ENCODE assay signal across 8 cellular contexts in genomic region chr17:40559954-40560591, GRCh38. TPM values are rescaled to one million over a fixed set of nuclear protein-coding genes. Genes with fewer than 3 reads are reported as not detected.
DNase-seq lines count a peak whose midpoint lies in the region; ATAC-seq and TF ChIP-seq lines count a peak whose summit lies in the region.

No MANE protein-coding gene starts in this region.

- no peak overlapping the region for H3K9ac ChIP-seq in SU-DHL-6 (ENCODE audit: low read length)

- peaks cover 32 to 39% (median 34%) of the 10 kb centered on the region in 4 donors for H3K4me1 ChIP-seq in upper lobe of left lung

- H3K9me3 ChIP-seq in SU-DHL-6 (ENCODE audit: insufficient read depth, low read length) = no peaks in the 10 kb centered on the region
- no peaks in the 10 kb centered on the region for H3K9me3 ChIP-seq in upper lobe of left lung

- TF ChIP-seq CTCF in 22Rv1 (IDR thresholded peaks at IDR 0.05) (peak; percentile 95), SU-DHL-6 (IDR thresholded peaks at IDR 0.05; ENCODE audit: insufficient read depth, low read length, poor library complexity, severe bottlenecking) (peak; percentile 92), upper lobe of left lung (IDR thresholded peaks at IDR 0.05) (peak; percentile 93 to 98 (median 97))

- H4K20me1 ChIP-seq in SU-DHL-6 (ENCODE audit: low read depth, low read length) = no peaks in the 10 kb centered on the region

- DNase-seq in NCI-H1417 (lab: John Stamatoyannopoulos, UW) (peak; percentile 82 to 94 (median 91)), cardiac septum (ENCODE audit: low spot score) (peak; percentile 93), pons (ENCODE audit: low spot score) (peak; percentile 80), upper lobe of left lung (peak; percentile 86 to 93)

- no peaks in the 10 kb centered on the region for H3K9me2 ChIP-seq in SU-DHL-6 (replicated peaks; ENCODE audit: insufficient read depth, low read length)

- WGBS in adipose tissue, 3 donors = 14 to 22% (median 16%) methylated on average over 13 of the region's 13 CpGs
- 18 to 24% methylated on average over 7 to 13 of the region's 13 CpGs for WGBS in upper lobe of left lung, 2 donors

- peak overlapping the region; percentile 36 for H3K4me2 ChIP-seq in SU-DHL-6 (ENCODE audit: low read depth, low read length, poor library complexity, severe bottlenecking)

- H3F3A ChIP-seq in SU-DHL-6 (ENCODE audit: insufficient read depth) = peaks cover 4% of the 10 kb centered on the region; the same call in 1 of the 2 replicates

- peak in 1 of 4 donors; percentile 5 for TF ChIP-seq EP300 in upper lobe of left lung (IDR thresholded peaks at IDR 0.05)

- H3K27me3 ChIP-seq in SU-DHL-6 (ENCODE audit: low read length) (no peaks in the 10 kb centered on the region), upper lobe of left lung (no peaks in the 10 kb centered on the region)

- H2AFZ ChIP-seq in SU-DHL-6 (ENCODE audit: low read depth, low read length, severe bottlenecking) = peak overlapping the region; percentile 12

- TF ChIP-seq POLR2A in upper lobe of left lung (IDR thresholded peaks at IDR 0.05) = no peak

- no peak overlapping the region for H3K4me3 ChIP-seq in SU-DHL-6 (ENCODE audit: insufficient read depth, low read length, poor library complexity, severe bottlenecking)
- H3K4me3 ChIP-seq in upper lobe of left lung = peak overlapping the region in 2 of 4 donors; percentile 25 to 27

- ATAC-seq in GM18502 (IDR thresholded peaks at IDR 0.05; ENCODE audit: poor library complexity, unreplicated experiment) (peak; percentile 27), upper lobe of left lung (ENCODE audit: low FRiP score in 2 of 2) (peak; percentile 89 to 95)

- H3K36me3 ChIP-seq in SU-DHL-6 (ENCODE audit: low read length) = no peaks in the 10 kb centered on the region
- H3K36me3 ChIP-seq in upper lobe of left lung = no peaks in the 10 kb centered on the region

- H3K79me2 ChIP-seq in SU-DHL-6 (ENCODE audit: insufficient read depth, low read length) = no peaks in the 10 kb centered on the region

- intact Hi-C loops in cardiac septum (cut with DNase I) = loop anchor here (2.0 to 5.0 kb wide), 3 partner anchors 117 to 197 kb away; partner anchors contain the start of gene IGFBP4

- no peak overlapping the region for H3K27ac ChIP-seq in 22Rv1
- H3K27ac ChIP-seq in SU-DHL-6 (ENCODE audit: low read depth, low read length) = no peak overlapping the region
- H3K27ac ChIP-seq in adipose tissue (ENCODE audit: low read depth, low read length) = peak overlapping the region; percentile 36
- peak overlapping the region; percentile 62 to 79 (median 72) for H3K27ac ChIP-seq in upper lobe of left lung

RNA-seq across cellular contexts. Expression of gene CCR7, which starts 5.2 kb away (rescaled TPM):
- polyA plus RNA-seq in adipose tissue = 1 to 10 TPM in 2 of 3 donors, under 1 TPM in 1; 0.56 to 2.8 (median 1.7) TPM
- 0.32 TPM for total RNA-seq in cardiac septum
- 1 to 10 TPM in 3 of 6 donors, under 1 TPM in 1, not detected in 2; 0.30 to 2.8 (median 1.4) TPM for total RNA-seq in upper lobe of left lung

RNA-seq across cellular contexts. Expression of gene TNS4, which starts 58.6 kb away (rescaled TPM):
- polyA plus RNA-seq in adipose tissue = under 1 TPM in 2 of 3 donors, not detected in 1; 0.01 to 0.19 TPM
- not detected for total RNA-seq in cardiac septum
- 1 to 10 TPM in 4 of 6 donors, under 1 TPM in 1, not detected in 1; 0.54 to 5.1 (median 1.1) TPM for total RNA-seq in upper lobe of left lung

Comparison
In these comparisons a context has a peak if more than half of its experiments do, and no peak if none do; other contexts are left out.
1. H3K27ac ChIP-seq: peak in adipose tissue (single experiment) and upper lobe of left lung (4 of 4); none in 22Rv1 (single experiment) and SU-DHL-6 (single experiment).
2. Peak in every context shown above with its lines, with median percentiles within 50 percentile points of each other: CTCF ChIP-seq and DNase-seq.